Comparison of ENCODE assay signal across 20 cellular contexts in genomic region chr19:50821622-50822021, GRCh38. TPM values are rescaled to one million over a fixed set of nuclear protein-coding genes. Genes with fewer than 3 reads are reported as not detected.
DNase-seq lines count a peak whose midpoint lies in the region; ATAC-seq, FAIRE-seq and TF ChIP-seq lines count a peak whose summit lies in the region.
"Had no signal": no experiment of that assay in that cellular context is flagged by ENCODE, and none has a peak within 500 bp of the region (broad histone marks: within the 10 kb centered on the region; RNA-seq: fewer than 3 reads in every experiment).

No MANE protein-coding gene starts in this region.

- H3K36me3 ChIP-seq in GM23338 (ENCODE audit: insufficient read depth) (no peaks in the 10 kb centered on the region), H1 (ENCODE audit: control insufficient read depth in 2 of 4, insufficient read depth in 4 of 4, low read length in 3 of 4) (no peaks in the 10 kb centered on the region), osteoblast (ENCODE audit: insufficient read depth, low read length) (no peaks in the 10 kb centered on the region)
- H3K36me3 ChIP-seq in CD8-positive, alpha-beta T cell (ENCODE audit: insufficient read depth, low read length), result no peaks in the 10 kb centered on the region

- peak overlapping the region; percentile 65 for H4K91ac ChIP-seq in H1 (replicated peaks; ENCODE audit: insufficient read length, low read length)

- no peak overlapping the region for H4K5ac ChIP-seq in H1 (ENCODE audit: insufficient read length, low read depth, low read length)

- H2BK20ac ChIP-seq in H1 (ENCODE audit: low read length), result no peak overlapping the region

- H3K4me3 ChIP-seq in GM23338 (no peak overlapping the region; the same call in 1 of the 2 replicates), H1 (ENCODE audit: extremely low read depth in 1 of 4, insufficient read depth in 2 of 4, low read depth in 3 of 4, low read length in 4 of 4) (no peak overlapping the region), osteoblast (ENCODE audit: insufficient read depth, low read length) (no peak overlapping the region)
- no peak overlapping the region for H3K4me3 ChIP-seq in CD8-positive, alpha-beta T cell (ENCODE audit: low read depth, low read length)

- H3K27me3 ChIP-seq in GM23338 (ENCODE audit: insufficient read depth), result peaks cover 45% of the 10 kb centered on the region
- peaks cover 9 to 37% (median 32%) of the 10 kb centered on the region in 4 experiments for H3K27me3 ChIP-seq in H1 (replicated peaks in 1 of 4; ENCODE audit: control insufficient read depth in 3 of 4, extremely low read depth in 1 of 4, insufficient read depth in 3 of 4, low read length in 3 of 4)
- H3K27me3 ChIP-seq in osteoblast (ENCODE audit: insufficient read depth, low read length), result peaks cover 28% of the 10 kb centered on the region
- peaks cover 25% of the 10 kb centered on the region for H3K27me3 ChIP-seq in CD8-positive, alpha-beta T cell (ENCODE audit: insufficient read depth, low read length)

- no peak overlapping the region for H3K23ac ChIP-seq in H1 (ENCODE audit: insufficient read length)

- ATAC-seq in GM23338 (no peak), HG03045 (IDR thresholded peaks at IDR 0.05; ENCODE audit: unreplicated experiment) (no peak)
- no peak for ATAC-seq in CD8-positive, alpha-beta T cell
- ATAC-seq: T-cell had no signal

- H3K4me3 Mint-ChIP-seq in GM23338 (no peak overlapping the region; the same call in 2 of the 3 replicates), mesothelial cell of epicardium (no peak overlapping the region)
- no peak overlapping the region for H3K4me3 Mint-ChIP-seq in CD8-positive, alpha-beta T cell
- H3K4me3 Mint-ChIP-seq: CD4-positive, alpha-beta T cell had no signal

- H2BK120ac ChIP-seq in H1 (replicated peaks; ENCODE audit: low read depth, low read length), result no peak overlapping the region

- H3K18ac ChIP-seq in H1 (ENCODE audit: extremely low read depth, low read length), result peak overlapping the region; percentile 60; the same call in 1 of the 2 replicates

- H3K79me2 ChIP-seq in GM23338 (replicated peaks; ENCODE audit: insufficient read depth) (no peaks in the 10 kb centered on the region), H1 (ENCODE audit: control insufficient read depth in 1 of 2, insufficient read depth in 2 of 2, low read length in 2 of 2) (no peaks in the 10 kb centered on the region), osteoblast (ENCODE audit: insufficient read depth, low read length) (no peaks in the 10 kb centered on the region)

- H3K36me3 Mint-ChIP-seq in GM23338 (ENCODE audit: low read depth) (peaks cover 3% of the 10 kb centered on the region; the same call in 1 of the 3 replicates), mesothelial cell of epicardium (no peaks in the 10 kb centered on the region)
- no peaks in the 10 kb centered on the region for H3K36me3 Mint-ChIP-seq in CD8-positive, alpha-beta T cell
- H3K36me3 Mint-ChIP-seq: T-cell had no signal

- H3K23me2 ChIP-seq in H1 (ENCODE audit: low read depth, low read length), result peaks cover 22% of the 10 kb centered on the region

- H3K4me1 Mint-ChIP-seq in GM23338 (peaks cover 32% of the 10 kb centered on the region), mesothelial cell of epicardium (peaks cover 16% of the 10 kb centered on the region)
- H3K4me1 Mint-ChIP-seq in CD8-positive, alpha-beta T cell (ENCODE audit: low read depth), result peaks cover 19% of the 10 kb centered on the region

- no peak for TF ChIP-seq POLR2A in H1 (IDR thresholded peaks at IDR 0.05; ENCODE audit: control extremely low read depth in 1 of 2, low read depth in 2 of 2, low read length in 2 of 2)

- no peaks in the 10 kb centered on the region for H3F3A ChIP-seq in GM23338 (replicated peaks; ENCODE audit: low read depth)

- H3K4me2 ChIP-seq in GM23338, result peak overlapping the region; percentile 82; the same call in 1 of the 2 replicates
- peak overlapping the region; percentile 76 to 94; a peak in 1 of 4 replicates for H3K4me2 ChIP-seq in H1 (ENCODE audit: insufficient read depth in 1 of 2, low read depth in 2 of 2, low read length in 2 of 2)
- no peak overlapping the region for H3K4me2 ChIP-seq in osteoblast (ENCODE audit: insufficient read depth, low read length)
- H3K4me2 ChIP-seq: SK-N-SH had no signal

- no peak overlapping the region for H3K27ac ChIP-seq in GM23338 (ENCODE audit: low read depth)
- H3K27ac ChIP-seq in H1 (ENCODE audit: low read depth, low read length), result no peak overlapping the region
- no peak overlapping the region for H3K27ac ChIP-seq in osteoblast (ENCODE audit: low read depth, low read length)
- no peak overlapping the region for H3K27ac ChIP-seq in CD8-positive, alpha-beta T cell (ENCODE audit: low read depth, low read length)

- no peak for TF ChIP-seq CTCF in GM23338 (conservative IDR thresholded peaks at IDR 0.05; ENCODE audit: low read depth in 2 of 2)
- TF ChIP-seq CTCF in H1 (IDR thresholded peaks at IDR 0.05; ENCODE audit: control extremely low read depth in 1 of 3, insufficient read depth in 1 of 3, low read depth in 1 of 3, low read length in 3 of 3), result no peak
- no peak for TF ChIP-seq CTCF in osteoblast (IDR thresholded peaks at IDR 0.05; ENCODE audit: extremely low read depth, low read depth, low read length)
- TF ChIP-seq CTCF in CD8-positive, alpha-beta T cell (IDR thresholded peaks at IDR 0.05), result no peak
- TF ChIP-seq CTCF in mesothelial cell of epicardium (IDR thresholded peaks at IDR 0.05; ENCODE audit: unreplicated experiment), result no peak

- 0 out of 2 replicates have a peak overlapping the region, but pooled peaks have one; percentile 75 for H2AK5ac ChIP-seq in H1 (ENCODE audit: low read depth, low read length)

- H3K27me3 Mint-ChIP-seq in GM23338 (ENCODE audit: insufficient read depth, low read depth, poor library complexity) (peaks cover 34% of the 10 kb centered on the region), mesothelial cell of epicardium (ENCODE audit: low read depth) (peaks cover 89% of the 10 kb centered on the region)
- peaks cover 61% of the 10 kb centered on the region for H3K27me3 Mint-ChIP-seq in CD8-positive, alpha-beta T cell (ENCODE audit: low read depth)

- H3K4ac ChIP-seq in H1 (replicated peaks; ENCODE audit: insufficient read length, low read depth, low read length), result peak overlapping the region; percentile 80

- peaks cover 6% of the 10 kb centered on the region; the same call in 1 of the 3 replicates for H3K9me3 Mint-ChIP-seq in GM23338
- no peaks in the 10 kb centered on the region for H3K9me3 Mint-ChIP-seq in CD8-positive, alpha-beta T cell
- no peaks in the 10 kb centered on the region for H3K9me3 Mint-ChIP-seq in mesothelial cell of epicardium
- H3K9me3 Mint-ChIP-seq: CD4-positive, alpha-beta T cell; T-cell had no signal

- H3K27ac Mint-ChIP-seq in GM23338 (no peak overlapping the region), mesothelial cell of epicardium (no peak overlapping the region)
- H3K27ac Mint-ChIP-seq in CD8-positive, alpha-beta T cell, result no peak overlapping the region
- H3K27ac Mint-ChIP-seq: CD4-positive, alpha-beta T cell; T-cell had no signal

- no peaks in the 10 kb centered on the region for H3K9me2 ChIP-seq in GM23338 (ENCODE audit: insufficient read depth)
- H3K9me2 ChIP-seq: SK-N-SH had no signal

- FAIRE-seq in H1 (lab: Jason Lieb, UNC), result no peak

- CTCF ChIA-PET in H1 (lab: Charles Lee; ENCODE audit: partially characterized antibody), result interaction anchor here (1.1 kb wide), 1 partner anchor 8 kb away, joined by 3 read pairs; no protein-coding TSS in a partner anchor
- CTCF ChIA-PET in CD8-positive, alpha-beta T cell (lab: Charles Lee), result no interaction called here

- peak overlapping the region; percentile 92; the same call in 1 of the 2 replicates for H2BK15ac ChIP-seq in H1 (ENCODE audit: low read length)

- H3K9ac ChIP-seq in H1 (replicated peaks in 1 of 4; ENCODE audit: extremely low read depth in 1 of 4, low read depth in 3 of 4, low read length in 3 of 4), result no peak overlapping the region
- H3K9ac ChIP-seq: SK-N-SH had no signal

- peak overlapping the region; percentile 90; the same call in 1 of the 2 replicates for H2BK12ac ChIP-seq in H1 (ENCODE audit: low read depth, low read length)

- H2BK5ac ChIP-seq in H1 (ENCODE audit: low read depth, low read length), result no peak overlapping the region

- no peak overlapping the region for H4K8ac ChIP-seq in H1 (ENCODE audit: extremely low read depth, insufficient read depth, low read length)

- no peaks in the 10 kb centered on the region for H3K79me1 ChIP-seq in H1 (ENCODE audit: low read depth, low read length)

- peaks cover 23% of the 10 kb centered on the region for H3K4me1 ChIP-seq in GM23338 (ENCODE audit: insufficient read depth)
- H3K4me1 ChIP-seq in H1 (replicated peaks in 1 of 4; ENCODE audit: control insufficient read depth in 3 of 4, insufficient read depth in 4 of 4, low read length in 3 of 4), result peaks cover 5 to 26% (median 20%) of the 10 kb centered on the region in 4 experiments
- H3K4me1 ChIP-seq in osteoblast (ENCODE audit: insufficient read depth, low read length), result no peaks in the 10 kb centered on the region
- H3K4me1 ChIP-seq in CD8-positive, alpha-beta T cell (ENCODE audit: insufficient read depth, low read length), result peaks cover 15% of the 10 kb centered on the region

- H3K9me3 ChIP-seq in H1 (ENCODE audit: insufficient read depth in 2 of 2, low read depth in 1 of 2, low read length in 1 of 2) (no peaks in the 10 kb centered on the region), osteoblast (ENCODE audit: low read depth, low read length) (no peaks in the 10 kb centered on the region)
- no peaks in the 10 kb centered on the region for H3K9me3 ChIP-seq in CD8-positive, alpha-beta T cell (ENCODE audit: low read length)
- H3K9me3 ChIP-seq: SK-N-SH had no signal

- H4K20me1 ChIP-seq in GM23338 (replicated peaks; ENCODE audit: insufficient read depth) (no peaks in the 10 kb centered on the region), H1 (replicated peaks in 1 of 2; ENCODE audit: control insufficient read depth in 1 of 2, insufficient read depth in 2 of 2, low read length in 2 of 2) (peaks cover 0 to 2% of the 10 kb centered on the region in 2 experiments), osteoblast (ENCODE audit: insufficient read depth, low read length) (no peaks in the 10 kb centered on the region)

- WGBS in H1 (ENCODE audit: extremely low coverage in 1 of 2, insufficient coverage in 1 of 2, insufficient read length in 1 of 2, insufficient replicate concordance in 2 of 2, low coverage in 1 of 2, low lambda C conversion rate in 2 of 2, missing lambda C conversion rate in 1 of 2), 2 experiments, result 75% methylated on average over 8 of the region's 8 CpGs; no CpG with 5 or more reads in 1 of the 2 experiments

- no peak for DNase-seq in GM23338 (ENCODE audit: low spot score)
- DNase-seq in H1 (ENCODE audit: low read depth in 1 of 2, low spot score in 2 of 2), result no peak
- peak; percentile 66 for DNase-seq in osteoblast (ENCODE audit: insufficient read length, low spot score, missing footprints)
- no peak for DNase-seq in CD8-positive, alpha-beta T cell
- no peak for DNase-seq in mesothelial cell of epicardium (ENCODE audit: low spot score in 2 of 2, unreplicated experiment in 2 of 2)
- DNase-seq in GF-D8 (lab: John Stamatoyannopoulos, UW), result no peak
- DNase-seq: AML-193; CD4-positive, alpha-beta T cell; HCEC 1CT; KG1; NCI-H1105 treated with DMSO at 0.1 percent for 48 hours; NCI-H1694; NCI-H2107; NCI-H2227 treated with DMSO at 0.1 percent for 48 hours; NCI-H524; SHP77 treated with DMSO at 0.1 percent for 48 hours; SK-N-SH; T-cell had no signal

- H2AFZ ChIP-seq in GM23338, result no peak overlapping the region
- H2AFZ ChIP-seq in H1 (ENCODE audit: low read length), result no peak overlapping the region
- H2AFZ ChIP-seq in osteoblast (ENCODE audit: low read length), result no peak overlapping the region

- no peak for TF ChIP-seq RAD21 in H1 (IDR thresholded peaks at IDR 0.05 in 1 of 2, conservative IDR thresholded peaks at IDR 0.05 in 1 of 2; ENCODE audit: low read depth in 2 of 2, low read length in 2 of 2)

- no peak overlapping the region for H3K14ac ChIP-seq in H1 (ENCODE audit: insufficient read length)

- H3K56ac ChIP-seq in H1 (replicated peaks; ENCODE audit: insufficient read length, low read depth, low read length), result no peak overlapping the region

- POLR2A ChIA-PET in H1 (lab: Charles Lee; ENCODE audit: partially characterized antibody), result interaction anchor here (0.6 to 14.4 kb wide), 4 partner anchors 8 to 51 kb away, joined by 3 to 275 read pairs (median 4); partner anchors contain the start of gene KLK2
- POLR2A ChIA-PET in CD8-positive, alpha-beta T cell (lab: Charles Lee), result no interaction called here

- no peak for TF ChIP-seq EP300 in H1 (IDR thresholded peaks at IDR 0.05; ENCODE audit: borderline replicate concordance in 1 of 2, low read depth in 2 of 2, low read length in 2 of 2)

- intact Hi-C loops in CD8-positive, alpha-beta T cell (cut with DNase I, micrococcal nuclease), result no loop called here

RNA-seq across cellular contexts. Expression of gene KLK1, which starts 2.0 kb away (rescaled TPM):
- total RNA-seq in GM23338 (2014; rRNA removed; shearing (Covaris generic)), result 0.31 TPM in 1 of 2 replicates, not detected in the other
- polyA plus RNA-seq in GM23338 (2016; fragmentation: Nextera tagmentation; extraction: Ambion mirVana) (2.4 and 3.0 TPM in 2 replicates), H1 (2011; rRNA removed) (4.0 and 5.8 TPM in 2 replicates)
- 3.4 and 4.8 TPM in 2 replicates for total RNA-seq in H1 (2021; fragmentation: NEBNext Ultra II Directional; extraction: Animal tissue kit (Norgen Biotek cat#: 25700))
- 4.8 TPM for polyA plus RNA-seq in H1 (2011; cell fraction: cytosol; rRNA removed)
- polyA plus RNA-seq in H1 (2011; cell fraction: nucleus; rRNA removed), result 7.1 TPM
- polyA plus RNA-seq in H1 (2012, experiment 1 of 2), result 5.2 to 6.7 TPM (median 5.7 TPM) in 4 replicates
- 4.1 TPM for polyA plus RNA-seq in H1 (2012, experiment 2 of 2)
- polyA plus RNA-seq in H1 (2013, experiment 1 of 2), result 6.2 TPM
- 5.8 TPM for polyA plus RNA-seq in H1 (2013, experiment 2 of 2)
- 0.63 and 1.4 TPM in 2 replicates for polyA minus RNA-seq in H1 (2011; rRNA and poly(A)+ RNA removed)
- 1.3 TPM for polyA minus RNA-seq in H1 (2011; cell fraction: cytosol; rRNA and poly(A)+ RNA removed)
- polyA minus RNA-seq in H1 (2011; cell fraction: nucleus; rRNA and poly(A)+ RNA removed), result 2.9 TPM
- total RNA-seq in osteoblast (not detected in 2 replicates), mesothelial cell of epicardium (0.27 to 0.40 TPM in 2 of 3 replicates, not detected in the other)
- total RNA-seq in CD8-positive, alpha-beta T cell, result not detected
- total RNA-seq: CD4-positive, alpha-beta T cell; RPMI7951 had no signal
- polyA plus RNA-seq: SK-N-SH had no signal

RNA-seq across cellular contexts. Expression of gene KLK15, which starts 11.8 kb away (rescaled TPM):
- total RNA-seq in GM23338 (2014; rRNA removed; shearing (Covaris generic)), result not detected in 2 replicates
- not detected in 2 replicates for polyA plus RNA-seq in GM23338 (2016; fragmentation: Nextera tagmentation; extraction: Ambion mirVana)
- not detected in 2 replicates for total RNA-seq in H1 (2021; fragmentation: NEBNext Ultra II Directional; extraction: Animal tissue kit (Norgen Biotek cat#: 25700))
- polyA plus RNA-seq in H1 (2011; rRNA removed), result not detected in 2 replicates
- 0.06 TPM for polyA plus RNA-seq in H1 (2011; cell fraction: cytosol; rRNA removed)
- polyA plus RNA-seq in H1 (2011; cell fraction: nucleus; rRNA removed), result 0.20 TPM
- not detected in 4 replicates for polyA plus RNA-seq in H1 (2012, experiment 1 of 2)
- not detected for polyA plus RNA-seq in H1 (2012, experiment 2 of 2)
- polyA plus RNA-seq in H1 (2013, experiment 1 of 2), result 0.04 TPM
- polyA plus RNA-seq in H1 (2013, experiment 2 of 2), result not detected
- not detected in 2 replicates for polyA minus RNA-seq in H1 (2011; rRNA and poly(A)+ RNA removed)
- not detected for polyA minus RNA-seq in H1 (2011; cell fraction: cytosol; rRNA and poly(A)+ RNA removed)
- not detected for polyA minus RNA-seq in H1 (2011; cell fraction: nucleus; rRNA and poly(A)+ RNA removed)
- total RNA-seq in osteoblast, result not detected in 2 replicates
- not detected for total RNA-seq in CD8-positive, alpha-beta T cell
- not detected in 3 replicates for total RNA-seq in mesothelial cell of epicardium
- total RNA-seq: CD4-positive, alpha-beta T cell; RPMI7951; T-cell had no signal
- polyA plus RNA-seq: SK-N-SH had no signal

RNA-seq across cellular contexts. Expression of gene ACP4, which starts 31.4 kb away (rescaled TPM):
- total RNA-seq in GM23338 (2014; rRNA removed; shearing (Covaris generic)), result not detected in 2 replicates
- polyA plus RNA-seq in GM23338 (2016; fragmentation: Nextera tagmentation; extraction: Ambion mirVana) (not detected in 2 replicates), H1 (2011; rRNA removed) (not detected in 2 replicates)
- not detected in 2 replicates for total RNA-seq in H1 (2021; fragmentation: NEBNext Ultra II Directional; extraction: Animal tissue kit (Norgen Biotek cat#: 25700))
- not detected for polyA plus RNA-seq in H1 (2011; cell fraction: cytosol; rRNA removed)
- polyA plus RNA-seq in H1 (2011; cell fraction: nucleus; rRNA removed), result not detected
- not detected in 4 replicates for polyA plus RNA-seq in H1 (2012, experiment 1 of 2)
- polyA plus RNA-seq in H1 (2012, experiment 2 of 2), result not detected
- polyA plus RNA-seq in H1 (2013, experiment 1 of 2), result not detected
- not detected for polyA plus RNA-seq in H1 (2013, experiment 2 of 2)
- not detected in 2 replicates for polyA minus RNA-seq in H1 (2011; rRNA and poly(A)+ RNA removed)
- polyA minus RNA-seq in H1 (2011; cell fraction: cytosol; rRNA and poly(A)+ RNA removed), result not detected
- polyA minus RNA-seq in H1 (2011; cell fraction: nucleus; rRNA and poly(A)+ RNA removed), result not detected
- total RNA-seq in osteoblast (not detected in 2 replicates), mesothelial cell of epicardium (not detected in 3 replicates)
- total RNA-seq in CD8-positive, alpha-beta T cell, result not detected
- total RNA-seq: CD4-positive, alpha-beta T cell; RPMI7951; T-cell had no signal
- polyA plus RNA-seq: SK-N-SH had no signal

RNA-seq across cellular contexts. Expression of gene KLK3, which starts 33.1 kb away (rescaled TPM):
- total RNA-seq in GM23338 (2014; rRNA removed; shearing (Covaris generic)), result not detected in 2 replicates
- polyA plus RNA-seq in GM23338 (2016; fragmentation: Nextera tagmentation; extraction: Ambion mirVana) (0.14 and 0.19 TPM in 2 replicates), H1 (2011; rRNA removed) (0.08 and 0.25 TPM in 2 replicates)
- total RNA-seq in H1 (2021; fragmentation: NEBNext Ultra II Directional; extraction: Animal tissue kit (Norgen Biotek cat#: 25700)), result not detected in 2 replicates
- 0.13 TPM for polyA plus RNA-seq in H1 (2011; cell fraction: cytosol; rRNA removed)
- polyA plus RNA-seq in H1 (2011; cell fraction: nucleus; rRNA removed), result 0.86 TPM
- polyA plus RNA-seq in H1 (2012, experiment 1 of 2), result 0.15 TPM in 1 of 4 replicates, not detected in the others
- not detected for polyA plus RNA-seq in H1 (2012, experiment 2 of 2)
- polyA plus RNA-seq in H1 (2013, experiment 1 of 2), result 0.04 TPM
- 0.06 TPM for polyA plus RNA-seq in H1 (2013, experiment 2 of 2)
- 0.61 and 0.69 TPM in 2 replicates for polyA minus RNA-seq in H1 (2011; rRNA and poly(A)+ RNA removed)
- polyA minus RNA-seq in H1 (2011; cell fraction: cytosol; rRNA and poly(A)+ RNA removed), result not detected
- polyA minus RNA-seq in H1 (2011; cell fraction: nucleus; rRNA and poly(A)+ RNA removed), result not detected
- total RNA-seq in osteoblast (not detected in 2 replicates), mesothelial cell of epicardium (not detected in 3 replicates)
- total RNA-seq in CD8-positive, alpha-beta T cell, result not detected
- total RNA-seq: CD4-positive, alpha-beta T cell; RPMI7951; T-cell had no signal
- polyA plus RNA-seq: SK-N-SH had no signal

RNA-seq across cellular contexts. Expression of gene GPR32, which starts 51.4 kb away (rescaled TPM):
- total RNA-seq in GM23338 (2014; rRNA removed; shearing (Covaris generic)), result not detected in 2 replicates
- polyA plus RNA-seq in GM23338 (2016; fragmentation: Nextera tagmentation; extraction: Ambion mirVana), result not detected in 2 replicates
- total RNA-seq in H1 (2021; fragmentation: NEBNext Ultra II Directional; extraction: Animal tissue kit (Norgen Biotek cat#: 25700)), result not detected in 2 replicates
- polyA plus RNA-seq in H1 (2011; rRNA removed), result not detected in 2 replicates
- polyA plus RNA-seq in H1 (2011; cell fraction: cytosol; rRNA removed), result not detected
- not detected for polyA plus RNA-seq in H1 (2011; cell fraction: nucleus; rRNA removed)
- not detected in 4 replicates for polyA plus RNA-seq in H1 (2012, experiment 1 of 2)
- not detected for polyA plus RNA-seq in H1 (2012, experiment 2 of 2)
- not detected for polyA plus RNA-seq in H1 (2013, experiment 1 of 2)
- polyA plus RNA-seq in H1 (2013, experiment 2 of 2), result not detected
- polyA minus RNA-seq in H1 (2011; rRNA and poly(A)+ RNA removed), result not detected in 2 replicates
- polyA minus RNA-seq in H1 (2011; cell fraction: cytosol; rRNA and poly(A)+ RNA removed), result not detected
- polyA minus RNA-seq in H1 (2011; cell fraction: nucleus; rRNA and poly(A)+ RNA removed), result not detected
- not detected in 2 replicates for total RNA-seq in osteoblast
- total RNA-seq in CD8-positive, alpha-beta T cell, result not detected
- total RNA-seq in mesothelial cell of epicardium, result not detected in 3 replicates
- total RNA-seq: CD4-positive, alpha-beta T cell; RPMI7951; T-cell had no signal
- polyA plus RNA-seq: SK-N-SH had no signal
